26 cellular contexts compared by ENCODE assay signal in the genomic region with DNA sequence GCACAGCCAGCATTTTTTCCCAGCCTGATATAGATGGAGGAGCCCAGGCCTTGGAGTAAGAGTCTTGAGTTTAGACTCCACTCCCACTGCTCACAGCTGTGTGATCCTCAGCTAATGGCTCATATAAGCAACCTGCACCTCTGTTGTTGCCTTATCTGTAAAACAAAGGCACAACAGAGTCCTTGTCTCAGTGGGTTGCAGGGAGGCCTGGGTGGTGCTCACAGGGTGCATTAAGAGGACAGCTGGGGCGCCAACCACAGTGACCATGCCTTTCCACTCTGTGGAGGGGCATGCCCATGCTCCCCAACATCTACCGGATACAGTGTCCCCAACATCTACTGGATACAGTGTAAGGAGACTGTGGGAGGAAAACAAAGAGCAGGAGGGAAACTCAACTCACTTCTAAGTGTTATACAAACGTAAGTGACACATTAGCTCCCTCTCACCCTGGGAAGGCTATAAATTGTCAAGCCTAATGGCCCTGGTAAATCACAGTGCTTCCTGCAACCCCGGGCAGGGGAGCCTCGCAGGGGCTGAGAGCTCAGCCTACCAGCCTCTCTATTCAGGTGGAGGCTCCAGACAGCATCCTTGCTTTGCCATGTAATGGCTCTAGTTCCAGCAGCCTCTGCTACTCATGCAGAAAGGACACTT.
DNase-seq lines count a peak whose midpoint lies in the region; ATAC-seq and TF ChIP-seq lines count a peak whose summit lies in the region.
"Had no signal": no experiment of that assay in that cellular context is flagged by ENCODE, and none has a peak within 500 bp of the region (broad histone marks: within the 10 kb centered on the region; RNA-seq: fewer than 3 reads in every experiment).

No MANE protein-coding gene starts in this region.

- H3K36me3 Mint-ChIP-seq in glutamatergic neuron (ENCODE audit: unreplicated experiment): peaks cover 5% of the 10 kb centered on the region
- no peaks in the 10 kb centered on the region for H3K36me3 Mint-ChIP-seq in stimulated activated memory B cell treated with anti-CD40 and anti-IgM and Interleukin-4, amounts not matched to agents 10 μg/mL and 1 μg/mL and 100 μg/mL, for 72 hours
- H3K36me3 Mint-ChIP-seq: natural killer cell; stimulated activated naive B cell treated with anti-CD40 and anti-IgM and Interleukin-4, amounts not matched to agents 10 μg/mL and 1 μg/mL and 100 μg/mL, for 72 hours had no signal

- H3K27me3 Mint-ChIP-seq in glutamatergic neuron (ENCODE audit: unreplicated experiment): peaks cover 8% of the 10 kb centered on the region
- peaks cover 28% of the 10 kb centered on the region for H3K27me3 Mint-ChIP-seq in stimulated activated memory B cell treated with anti-CD40 and anti-IgM and Interleukin-4, amounts not matched to agents 10 μg/mL and 1 μg/mL and 100 μg/mL, for 72 hours
- H3K27me3 Mint-ChIP-seq: CD4-positive, alpha-beta T cell had no signal

- H3K4me1 Mint-ChIP-seq in glutamatergic neuron (ENCODE audit: low read depth, unreplicated experiment): peaks cover 34% of the 10 kb centered on the region
- H3K4me1 Mint-ChIP-seq in stimulated activated memory B cell treated with anti-CD40 and anti-IgM and Interleukin-4, amounts not matched to agents 10 μg/mL and 1 μg/mL and 100 μg/mL, for 72 hours: no peaks in the 10 kb centered on the region
- H3K4me1 Mint-ChIP-seq: activated T-helper 17 cell treated with anti-CD3 and anti-CD28 coated beads, Interleukin-2, amount 50 U/mL, for 72 hours; natural killer cell; stimulated activated naive B cell treated with anti-CD40 and anti-IgM and Interleukin-4, amounts not matched to agents 10 μg/mL and 1 μg/mL and 100 μg/mL, for 72 hours had no signal

- peak; percentile 9 for ATAC-seq in stimulated activated memory B cell treated with anti-CD40 and anti-IgM and Interleukin-4, amounts not matched to agents 10 μg/mL and 1 μg/mL and 100 μg/mL, for 72 hours
- ATAC-seq in activated CD4-positive, CD25-positive, alpha-beta regulatory T cell treated with anti-CD3 and anti-CD28 coated beads, Interleukin-2, amount 50 U/mL, for 24 hours: no peak
- ATAC-seq: activated CD8-positive, alpha-beta T cell treated with anti-CD3 and anti-CD28 coated beads, Interleukin-2, amount 10 ng/mL, durations not matched to agents 7 days and 5 days; activated T-helper 17 cell treated with anti-CD3 and anti-CD28 coated beads, Interleukin-2, amount 50 U/mL, for 72 hours; gastroesophageal sphincter; lower lobe of right lung; mucosa of descending colon; natural killer cell; stimulated activated naive B cell treated with anti-CD40 and anti-IgM and Interleukin-4, amounts not matched to agents 10 μg/mL and 1 μg/mL and 100 μg/mL, for 72 hours; upper lobe of right lung had no signal

- H3K4me3 Mint-ChIP-seq in glutamatergic neuron (ENCODE audit: unreplicated experiment): no peak overlapping the region
- no peak overlapping the region for H3K4me3 Mint-ChIP-seq in stimulated activated memory B cell treated with anti-CD40 and anti-IgM and Interleukin-4, amounts not matched to agents 10 μg/mL and 1 μg/mL and 100 μg/mL, for 72 hours
- H3K4me3 Mint-ChIP-seq: activated CD8-positive, alpha-beta T cell treated with anti-CD3 and anti-CD28 coated beads, Interleukin-2, amount 10 ng/mL, durations not matched to agents 7 days and 5 days; activated T-helper 17 cell treated with anti-CD3 and anti-CD28 coated beads, Interleukin-2, amount 50 U/mL, for 72 hours; CD4-positive, alpha-beta T cell; natural killer cell; stimulated activated naive B cell treated with anti-CD40 and anti-IgM and Interleukin-4, amounts not matched to agents 10 μg/mL and 1 μg/mL and 100 μg/mL, for 72 hours had no signal

- H3K27ac Mint-ChIP-seq in glutamatergic neuron (ENCODE audit: unreplicated experiment): peak overlapping the region; percentile 69
- H3K27ac Mint-ChIP-seq in stimulated activated memory B cell treated with anti-CD40 and anti-IgM and Interleukin-4, amounts not matched to agents 10 μg/mL and 1 μg/mL and 100 μg/mL, for 72 hours: no peak overlapping the region
- H3K27ac Mint-ChIP-seq: activated CD8-positive, alpha-beta T cell treated with anti-CD3 and anti-CD28 coated beads, Interleukin-2, amount 10 ng/mL, durations not matched to agents 7 days and 5 days; activated T-helper 17 cell treated with anti-CD3 and anti-CD28 coated beads, Interleukin-2, amount 50 U/mL, for 72 hours; CD4-positive, alpha-beta T cell; natural killer cell; stimulated activated naive B cell treated with anti-CD40 and anti-IgM and Interleukin-4, amounts not matched to agents 10 μg/mL and 1 μg/mL and 100 μg/mL, for 72 hours had no signal

- peak; percentile 24 for DNase-seq in NCI-H345 (lab: John Stamatoyannopoulos, UW)
- no peak for DNase-seq in NCI-H345 treated with DMSO at 0.1 percent for 48 hours (lab: John Stamatoyannopoulos, UW; ENCODE audit: unreplicated experiment)
- peak; percentile 34 to 56 for DNase-seq in NCI-H187 (lab: John Stamatoyannopoulos, UW)
- no peak for DNase-seq in glutamatergic neuron
- no peak for DNase-seq in amniotic stem cell (lab: John Stamatoyannopoulos, UW)
- DNase-seq in NAMALWA (ENCODE audit: low spot score): no peak
- DNase-seq: activated CD4-positive, alpha-beta T cell treated with anti-CD3 and anti-CD28 coated beads for 4 hours; activated CD8-positive, alpha-beta T cell treated with anti-CD3 and anti-CD28 coated beads, Interleukin-2, amount 10 ng/mL, durations not matched to agents 7 days and 5 days; activated naive CD4-positive, alpha-beta T cell treated with anti-CD3 and anti-CD28 coated beads, Interleukin-2, amount 50 U/mL, for 16 hours; AML-193; CD4-positive, alpha-beta T cell; KBM-7; lower lobe of right lung; mucosa of descending colon; natural killer cell; NCI-H1436; NCI-H2171 treated with DMSO at 0.1 percent for 48 hours; NCI-H526 treated with DMSO at 0.1 percent for 48 hours; SIG-M5; stimulated activated CD4-positive, alpha-beta T cell treated with anti-CD3 and anti-CD28 coated beads, Interleukin-15, amount 100 ng/mL, for 24 hours; stimulated activated naive B cell treated with anti-CD40 and anti-IgM and Interleukin-4, amounts not matched to agents 10 μg/mL and 1 μg/mL and 100 μg/mL, for 72 hours; upper lobe of right lung had no signal

- peaks cover 4% of the 10 kb centered on the region for H3K9me3 Mint-ChIP-seq in glutamatergic neuron (ENCODE audit: unreplicated experiment)
- no peaks in the 10 kb centered on the region for H3K9me3 Mint-ChIP-seq in stimulated activated memory B cell treated with anti-CD40 and anti-IgM and Interleukin-4, amounts not matched to agents 10 μg/mL and 1 μg/mL and 100 μg/mL, for 72 hours
- H3K9me3 Mint-ChIP-seq: CD4-positive, alpha-beta T cell; stimulated activated naive B cell treated with anti-CD40 and anti-IgM and Interleukin-4, amounts not matched to agents 10 μg/mL and 1 μg/mL and 100 μg/mL, for 72 hours had no signal

- TF ChIP-seq CTCF in glutamatergic neuron (IDR thresholded peaks at IDR 0.05; ENCODE audit: partially characterized antibody, unreplicated experiment): no peak

Comparison
In these comparisons a context has a peak if more than half of its experiments do, and no peak if none do; other contexts are left out.
1. DNase-seq: peak in NCI-H345 (single experiment) and NCI-H187 (2 of 2); none in NCI-H345 treated with DMSO at 0.1 percent for 48 hours (single experiment), glutamatergic neuron (single experiment), amniotic stem cell (single experiment) and NAMALWA (single experiment).